In genomic region chr3:187101184-187102072, GRCh38 we compare ENCODE assay signal across 1 cellular context.
TF ChIP-seq lines count a peak whose summit lies in the region.

No MANE protein-coding gene starts in this region.

TF ChIP-seq in SK-N-SH, 30 proteins besides CTCF, POLR2A, EP300 and RAD21 (continued from another document):
- TF ChIP-seq, protein P1, sequence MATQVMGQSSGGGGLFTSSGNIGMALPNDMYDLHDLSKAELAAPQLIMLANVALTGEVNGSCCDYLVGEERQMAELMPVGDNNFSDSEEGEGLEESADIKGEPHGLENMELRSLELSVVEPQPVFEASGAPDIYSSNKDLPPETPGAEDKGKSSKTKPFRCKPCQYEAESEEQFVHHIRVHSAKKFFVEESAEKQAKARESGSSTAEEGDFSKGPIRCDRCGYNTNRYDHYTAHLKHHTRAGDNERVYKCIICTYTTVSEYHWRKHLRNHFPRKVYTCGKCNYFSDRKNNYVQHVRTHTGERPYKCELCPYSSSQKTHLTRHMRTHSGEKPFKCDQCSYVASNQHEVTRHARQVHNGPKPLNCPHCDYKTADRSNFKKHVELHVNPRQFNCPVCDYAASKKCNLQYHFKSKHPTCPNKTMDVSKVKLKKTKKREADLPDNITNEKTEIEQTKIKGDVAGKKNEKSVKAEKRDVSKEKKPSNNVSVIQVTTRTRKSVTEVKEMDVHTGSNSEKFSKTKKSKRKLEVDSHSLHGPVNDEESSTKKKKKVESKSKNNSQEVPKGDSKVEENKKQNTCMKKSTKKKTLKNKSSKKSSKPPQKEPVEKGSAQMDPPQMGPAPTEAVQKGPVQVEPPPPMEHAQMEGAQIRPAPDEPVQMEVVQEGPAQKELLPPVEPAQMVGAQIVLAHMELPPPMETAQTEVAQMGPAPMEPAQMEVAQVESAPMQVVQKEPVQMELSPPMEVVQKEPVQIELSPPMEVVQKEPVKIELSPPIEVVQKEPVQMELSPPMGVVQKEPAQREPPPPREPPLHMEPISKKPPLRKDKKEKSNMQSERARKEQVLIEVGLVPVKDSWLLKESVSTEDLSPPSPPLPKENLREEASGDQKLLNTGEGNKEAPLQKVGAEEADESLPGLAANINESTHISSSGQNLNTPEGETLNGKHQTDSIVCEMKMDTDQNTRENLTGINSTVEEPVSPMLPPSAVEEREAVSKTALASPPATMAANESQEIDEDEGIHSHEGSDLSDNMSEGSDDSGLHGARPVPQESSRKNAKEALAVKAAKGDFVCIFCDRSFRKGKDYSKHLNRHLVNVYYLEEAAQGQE (IDR thresholded peaks at IDR 0.05; ENCODE audit: low read depth, low read length): no peak
- TF ChIP-seq FOSL2 (IDR thresholded peaks at IDR 0.05; ENCODE audit: borderline replicate concordance, low read depth): no peak
- TF ChIP-seq RXRA (IDR thresholded peaks at IDR 0.05; ENCODE audit: borderline replicate concordance, low read depth): no peak
- no peak for TF ChIP-seq MXI1 (IDR thresholded peaks at IDR 0.05; ENCODE audit: low read depth, low read length)
- TF ChIP-seq EZH2phosphoT487 (IDR thresholded peaks at IDR 0.05; ENCODE audit: borderline replicate concordance, low read depth): no peak
- TF ChIP-seq SIN3A (IDR thresholded peaks at IDR 0.05; ENCODE audit: borderline replicate concordance, low read depth, low read length): 0 out of 2 replicates have a peak, but pooled peaks have one; percentile 44
- TF ChIP-seq NFIC (IDR thresholded peaks at IDR 0.05; ENCODE audit: borderline replicate concordance): peak; percentile 79
- TF ChIP-seq IRF3 (IDR thresholded peaks at IDR 0.05; ENCODE audit: low read depth, low read length): no peak
